19 cellular contexts compared by ENCODE assay signal in genomic region chr20:42020316-42020715, GRCh38.
"Had no signal": no experiment of that assay in that cellular context is flagged by ENCODE, and none has a peak within 500 bp of the region (broad histone marks: within the 10 kb centered on the region; RNA-seq: fewer than 3 reads in every experiment).

No MANE protein-coding gene starts in this region.

- H3K4me2 ChIP-seq: SK-N-SH had no signal

- H3K9me3 ChIP-seq: SK-N-SH had no signal

- DNase-seq: KBM-7, MV-4-11, NCI-H1048, NCI-H1105, NCI-H1417, NCI-H1436 treated with DMSO at 0.1 percent for 48 hours, NCI-H1694, NCI-H187 treated with DMSO at 0.1 percent for 48 hours, NCI-H2029 treated with DMSO at 0.1 percent for 48 hours, NCI-H2171 treated with DMSO at 0.1 percent for 48 hours, NCI-H446, NCI-H510A, NCI-H524 treated with DMSO at 0.1 percent for 48 hours, NCI-H69, NCI-H774, RPMI8226, SHP77, SK-N-SH, SW 1271 had no signal

- H3K9ac ChIP-seq: SK-N-SH had no signal
